14 cellular contexts compared by ENCODE assay signal in genomic region chr5:123754903-123755302, GRCh38.
A peak's percentile ranks its signal among the peaks of the same experiment; 100 is the strongest.
DNase-seq lines count a peak whose midpoint lies in the region; ATAC-seq and TF ChIP-seq lines count a peak whose summit lies in the region.
"Had no signal": no experiment of that assay in that cellular context is flagged by ENCODE, and none has a peak within 500 bp of the region (broad histone marks: within the 10 kb centered on the region; RNA-seq: fewer than 3 reads in every experiment).

No MANE protein-coding gene starts in this region.

- H3K9me3 ChIP-seq in heart left ventricle, result peaks cover 0 to 8% (median 0%) of the 10 kb centered on the region in 12 donors
- H3K9me3 ChIP-seq in right atrium auricular region, result no peaks in the 10 kb centered on the region
- H3K9me3 ChIP-seq: stomach had no signal

- ATAC-seq in heart left ventricle (peak; percentile 34 to 77 (median 66)), HG02840 (IDR thresholded peaks at IDR 0.05; ENCODE audit: low FRiP score, unreplicated experiment) (no peak)
- ATAC-seq in activated T-cell treated with anti-CD3 and anti-CD28 coated beads, Interleukin-2, amount 50 U/mL, for 4 hours, result no peak
- ATAC-seq: PC-3 had no signal

- peak overlapping the region; percentile 39 for H3K27ac Mint-ChIP-seq in type B pancreatic cell
- H3K27ac Mint-ChIP-seq: activated naive CD8-positive, alpha-beta T cell had no signal

- H3K27ac ChIP-seq in heart left ventricle, result peak overlapping the region in 6 of 12 donors; percentile 11 to 67 (median 55)
- peak overlapping the region in 1 of 2 donors; percentile 72 for H3K27ac ChIP-seq in right atrium auricular region
- peak overlapping the region; percentile 38 for H3K27ac ChIP-seq in layer of hippocampus (ENCODE audit: low read depth, low read length)
- H3K27ac ChIP-seq: parathyroid adenoma had no signal

- no peak for DNase-seq in heart left ventricle
- DNase-seq in right atrium auricular region (ENCODE audit: low spot score), result no peak
- DNase-seq in cardiac fibroblast (ENCODE audit: low read depth in 2 of 2), result peak; percentile 15 to 16
- DNase-seq in type B pancreatic cell (ENCODE audit: extremely low spot score, unreplicated experiment), result no peak
- DNase-seq in activated T-cell treated with anti-CD3 and anti-CD28 coated beads, Interleukin-2, amount 50 U/mL, for 4 hours, result no peak
- no peak for DNase-seq in GDM1 (lab: John Stamatoyannopoulos, UW)
- DNase-seq: NCI-H1105 treated with DMSO at 0.1 percent for 48 hours; stimulated activated CD4-positive, alpha-beta T cell treated with anti-CD3 and anti-CD28 coated beads, Interleukin-4, amount 100 ng/mL, for 4 hours; stomach had no signal

- no peak overlapping the region for H3K4me3 ChIP-seq in heart left ventricle
- no peak overlapping the region for H3K4me3 ChIP-seq in right atrium auricular region
- no peak overlapping the region for H3K4me3 ChIP-seq in cardiac fibroblast (replicated peaks in 1 of 2; ENCODE audit: low read depth in 2 of 2, low read length in 2 of 2)
- H3K4me3 ChIP-seq: stomach had no signal

- no peak for TF ChIP-seq POLR2A in heart left ventricle (IDR thresholded peaks at IDR 0.05)

- no peaks in the 10 kb centered on the region for H3K9me3 Mint-ChIP-seq in type B pancreatic cell
- peaks cover 3% of the 10 kb centered on the region for H3K9me3 Mint-ChIP-seq in activated T-cell treated with anti-CD3 and anti-CD28 coated beads, Interleukin-2, amount 50 U/mL, for 4 hours

- 41 to 58% (median 46%) methylated on average over 3 of the region's 3 CpGs for WGBS in heart left ventricle, 4 donors

- H3K27me3 ChIP-seq in heart left ventricle (no peaks in the 10 kb centered on the region), right atrium auricular region (no peaks in the 10 kb centered on the region), layer of hippocampus (ENCODE audit: control insufficient read depth, insufficient read depth, low read length) (no peaks in the 10 kb centered on the region)
- H3K27me3 ChIP-seq: stomach had no signal

- H3K4me1 ChIP-seq in heart left ventricle (peaks cover 3 to 45% (median 20%) of the 10 kb centered on the region in 12 donors), right atrium auricular region (peaks cover 0 to 23% of the 10 kb centered on the region in 2 donors)
- H3K4me1 ChIP-seq: parathyroid adenoma had no signal

- TF ChIP-seq CTCF in heart left ventricle (IDR thresholded peaks at IDR 0.05) (no peak), right atrium auricular region (IDR thresholded peaks at IDR 0.05) (no peak), cardiac fibroblast (IDR thresholded peaks at IDR 0.05; ENCODE audit: low read depth, low read length) (no peak), type B pancreatic cell (conservative IDR thresholded peaks at IDR 0.05) (no peak)

- H3K27me3 Mint-ChIP-seq in type B pancreatic cell, result peaks cover 4% of the 10 kb centered on the region
- no peaks in the 10 kb centered on the region for H3K27me3 Mint-ChIP-seq in activated T-cell treated with anti-CD3 and anti-CD28 coated beads, Interleukin-2, amount 50 U/mL, for 4 hours (ENCODE audit: low read depth)
- H3K27me3 Mint-ChIP-seq: activated naive CD8-positive, alpha-beta T cell had no signal

- H3K36me3 Mint-ChIP-seq in type B pancreatic cell, result no peaks in the 10 kb centered on the region
- H3K36me3 Mint-ChIP-seq in activated T-cell treated with anti-CD3 and anti-CD28 coated beads, Interleukin-2, amount 50 U/mL, for 4 hours (ENCODE audit: insufficient read depth), result no peaks in the 10 kb centered on the region
- H3K36me3 Mint-ChIP-seq: activated naive CD8-positive, alpha-beta T cell had no signal

- H3K4me3 Mint-ChIP-seq in type B pancreatic cell, result peak overlapping the region; percentile 49
- H3K4me3 Mint-ChIP-seq in activated T-cell treated with anti-CD3 and anti-CD28 coated beads, Interleukin-2, amount 50 U/mL, for 4 hours, result no peak overlapping the region
- H3K4me3 Mint-ChIP-seq: activated naive CD8-positive, alpha-beta T cell had no signal

- H3K4me1 Mint-ChIP-seq in type B pancreatic cell (ENCODE audit: unreplicated experiment), result peaks cover 23% of the 10 kb centered on the region
- H3K4me1 Mint-ChIP-seq in activated T-cell treated with anti-CD3 and anti-CD28 coated beads, Interleukin-2, amount 50 U/mL, for 4 hours (ENCODE audit: low read depth), result no peaks in the 10 kb centered on the region

- intact Hi-C loops in heart left ventricle (cut with DNase I), result loop anchor here in 3 of 10 donors (2.0 to 10.0 kb wide), 3 partner anchors 14 to 60 kb away; no protein-coding TSS in a partner anchor

- H3K36me3 ChIP-seq in heart left ventricle (no peaks in the 10 kb centered on the region), right atrium auricular region (no peaks in the 10 kb centered on the region)
- H3K36me3 ChIP-seq: stomach had no signal

Comparison
In these comparisons a context has a peak if more than half of its experiments do, and no peak if none do; other contexts are left out.
1. ATAC-seq: peak in heart left ventricle (4 of 4); none in activated T-cell treated with anti-CD3 and anti-CD28 coated beads, Interleukin-2, amount 50 U/mL, for 4 hours (0 of 2) and HG02840 (single experiment).
2. DNase-seq: peak in cardiac fibroblast (2 of 2); none in heart left ventricle (0 of 5), right atrium auricular region (single experiment), type B pancreatic cell (single experiment), activated T-cell treated with anti-CD3 and anti-CD28 coated beads, Interleukin-2, amount 50 U/mL, for 4 hours (single experiment) and GDM1 (single experiment).